Comparison of ENCODE assay signal across 16 cellular contexts in the genomic region with DNA sequence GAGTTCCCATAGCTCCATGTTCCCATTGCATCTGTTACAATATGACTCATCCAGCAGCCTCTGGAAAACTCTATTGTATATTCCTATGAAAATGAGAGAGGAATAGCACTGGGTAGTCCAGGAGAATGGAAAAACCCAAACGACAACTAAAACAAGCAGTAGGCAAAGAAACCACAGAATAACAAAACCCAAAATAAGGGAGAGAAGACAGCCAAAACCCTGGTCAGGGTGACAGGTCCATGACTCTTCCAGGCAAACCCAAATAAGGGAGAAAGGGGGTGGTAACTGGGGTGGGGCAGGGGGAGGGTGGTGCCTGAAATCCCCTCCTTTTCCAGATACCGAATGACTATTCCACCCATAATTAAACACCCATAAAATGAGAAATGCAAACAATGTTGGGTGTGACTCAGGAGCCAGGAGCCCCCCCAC. TPM values are rescaled to one million over a fixed set of nuclear protein-coding genes. Genes with fewer than 3 reads are reported as not detected.
DNase-seq lines count a peak whose midpoint lies in the region; ATAC-seq and TF ChIP-seq lines count a peak whose summit lies in the region.
"Had no signal": no experiment of that assay in that cellular context is flagged by ENCODE, and none has a peak within 500 bp of the region (broad histone marks: within the 10 kb centered on the region; RNA-seq: fewer than 3 reads in every experiment).

No MANE protein-coding gene starts in this region.

- peak; percentile 73 for DNase-seq in Daoy (ENCODE audit: low read depth)
- peak; percentile 74 for DNase-seq in NCI-H226
- DNase-seq in choroid plexus epithelial cell (ENCODE audit: low read depth) = peak; percentile 20
- DNase-seq in GM19238 (ENCODE audit: insufficient read length, low spot score) = no peak
- DNase-seq in stimulated activated CD4-positive, alpha-beta T cell treated with anti-CD3 and anti-CD28 coated beads, Interleukin-2, amount 100 ng/mL, for 24 hours = no peak
- no peak for DNase-seq in EL
- DNase-seq: activated CD4-positive, alpha-beta T cell treated with anti-CD3 and anti-CD28 coated beads, Interleukin-2, amount 50 U/mL, for 48 hours; activated T-cell treated with anti-CD3 and anti-CD28 coated beads, Interleukin-2, amount 50 U/mL, for 72 hours; foreskin melanocyte; MM.1S; stimulated activated naive CD8-positive, alpha-beta T cell treated with anti-CD3 and anti-CD28 coated beads, Interleukin-15, amount 100 ng/mL, for 72 hours had no signal

- TF ChIP-seq CTCF in choroid plexus epithelial cell (conservative IDR thresholded peaks at IDR 0.05; ENCODE audit: low read depth, low read length) = no peak
- no peak for TF ChIP-seq CTCF in nephron (IDR thresholded peaks at IDR 0.05; ENCODE audit: unreplicated experiment in 3 of 3)

- ATAC-seq in GM21381 (IDR thresholded peaks at IDR 0.05; ENCODE audit: unreplicated experiment) = no peak
- ATAC-seq: activated T-cell treated with anti-CD3 and anti-CD28 coated beads, Interleukin-2, amount 50 U/mL, for 72 hours; HCT116; stimulated activated naive CD8-positive, alpha-beta T cell treated with anti-CD3 and anti-CD28 coated beads, Interleukin-15, amount 100 ng/mL, for 72 hours had no signal

- peaks cover 3% of the 10 kb centered on the region for H3K27me3 Mint-ChIP-seq in nephron (ENCODE audit: low read depth)
- H3K27me3 Mint-ChIP-seq: memory B cell; stimulated activated naive CD8-positive, alpha-beta T cell treated with anti-CD3 and anti-CD28 coated beads, Interleukin-15, amount 100 ng/mL, for 72 hours had no signal

- H3K27ac Mint-ChIP-seq in nephron = no peak overlapping the region
- H3K27ac Mint-ChIP-seq: activated T-cell treated with anti-CD3 and anti-CD28 coated beads, Interleukin-2, amount 50 U/mL, for 72 hours; memory B cell had no signal

- H3K9me3 Mint-ChIP-seq in nephron = peaks cover 69% of the 10 kb centered on the region

- H3K4me1 Mint-ChIP-seq in nephron = peaks cover 10% of the 10 kb centered on the region

- peak overlapping the region; percentile 36 to 61 (median 48) for H3K4me3 Mint-ChIP-seq in nephron
- H3K4me3 Mint-ChIP-seq: activated T-cell treated with anti-CD3 and anti-CD28 coated beads, Interleukin-2, amount 50 U/mL, for 72 hours; memory B cell; stimulated activated naive CD8-positive, alpha-beta T cell treated with anti-CD3 and anti-CD28 coated beads, Interleukin-15, amount 100 ng/mL, for 72 hours had no signal

- peaks cover 97% of the 10 kb centered on the region for H3K36me3 Mint-ChIP-seq in nephron (ENCODE audit: low read depth)

- H3K4me3 ChIP-seq in choroid plexus epithelial cell (ENCODE audit: low read depth, low read length) = no peak overlapping the region
- H3K4me3 ChIP-seq: BLaER1 had no signal

RNA-seq across cellular contexts. Expression of gene ZNF8, which starts 4.0 kb away (rescaled TPM):
- total RNA-seq in Daoy (2014; rRNA removed; shearing (Covaris generic)) = 3.1 and 3.5 TPM in 2 replicates

RNA-seq across cellular contexts. Expression of gene ERVK3-1, which starts 30.4 kb away (rescaled TPM):
- total RNA-seq in Daoy (2014; rRNA removed; shearing (Covaris generic)) = 125 and 149 TPM in 2 replicates

RNA-seq across cellular contexts. Expression of gene ZNF544, which starts 46.1 kb away (rescaled TPM):
- total RNA-seq in Daoy (2014; rRNA removed; shearing (Covaris generic)) = 71.7 and 90.7 TPM in 2 replicates

RNA-seq across cellular contexts. Expression of gene ZSCAN22, which starts 52.0 kb away (rescaled TPM):
- total RNA-seq in Daoy (2014; rRNA removed; shearing (Covaris generic)) = 2.1 TPM in 2 replicates

Comparison
In these comparisons a context has a peak if more than half of its experiments do, and no peak if none do; other contexts are left out.
1. DNase-seq: peak in Daoy (single experiment), NCI-H226 (single experiment) and choroid plexus epithelial cell (single experiment); none in GM19238 (single experiment), stimulated activated CD4-positive, alpha-beta T cell treated with anti-CD3 and anti-CD28 coated beads, Interleukin-2, amount 100 ng/mL, for 24 hours (0 of 2) and EL (single experiment).